10 cellular contexts compared by ENCODE assay signal in the genomic region with DNA sequence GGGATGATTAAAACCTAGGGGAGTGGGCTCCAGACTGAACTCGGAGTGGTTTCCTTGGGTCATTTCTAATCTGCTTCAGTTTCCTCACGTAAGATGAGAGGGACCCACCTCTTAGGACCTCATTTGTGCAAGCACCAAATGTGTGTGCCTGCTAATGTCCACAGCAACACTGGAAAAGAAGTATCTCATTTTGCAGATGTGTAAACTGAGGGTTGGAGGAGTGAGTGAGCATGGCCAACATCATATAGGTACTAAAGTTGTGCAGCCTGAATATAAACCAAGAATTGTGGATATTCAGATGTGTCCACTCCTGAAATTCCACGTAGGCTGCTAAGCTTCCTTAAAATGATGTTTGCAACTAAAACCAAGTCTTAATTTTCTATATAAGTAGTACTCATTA. TPM values are rescaled to one million over a fixed set of nuclear protein-coding genes. Genes with fewer than 3 reads are reported as not detected.
DNase-seq lines count a peak whose midpoint lies in the region; TF ChIP-seq lines count a peak whose summit lies in the region.
"Had no signal": no experiment of that assay in that cellular context is flagged by ENCODE, and none has a peak within 500 bp of the region (broad histone marks: within the 10 kb centered on the region; RNA-seq: fewer than 3 reads in every experiment).

No MANE protein-coding gene starts in this region.

- TF ChIP-seq POLR2A in lower leg skin (IDR thresholded peaks at IDR 0.05) = no peak

- TF ChIP-seq CTCF in AG04450 (IDR thresholded peaks at IDR 0.05; ENCODE audit: low read depth, low read length) (no peak), colonic mucosa (IDR thresholded peaks at IDR 0.05) (no peak), osteoblast (IDR thresholded peaks at IDR 0.05; ENCODE audit: extremely low read depth, low read depth, low read length) (no peak), lower leg skin (IDR thresholded peaks at IDR 0.05) (no peak)

- intact Hi-C loops in colonic mucosa (cut with DNase I) = no loop called here
- intact Hi-C loops in lower leg skin (cut with DNase I; ENCODE audit: low total_unique reads) = no loop called here

- H3K4me3 ChIP-seq in AG04450 (ENCODE audit: low read depth, low read length) (no peak overlapping the region), colonic mucosa (no peak overlapping the region), osteoblast (ENCODE audit: insufficient read depth, low read length) (no peak overlapping the region), lower leg skin (ENCODE audit: low read depth, poor library complexity, severe bottlenecking) (no peak overlapping the region)

- H3K36me3 ChIP-seq in colonic mucosa (no peaks in the 10 kb centered on the region), osteoblast (ENCODE audit: insufficient read depth, low read length) (peaks cover 19% of the 10 kb centered on the region)

- H3K9me3 Mint-ChIP-seq in IgD-negative memory B cell = no peaks in the 10 kb centered on the region
- H3K9me3 Mint-ChIP-seq: type B pancreatic cell had no signal

- no peak overlapping the region for H2AFZ ChIP-seq in osteoblast (ENCODE audit: low read length)

- H3K27ac ChIP-seq in AG04450 (ENCODE audit: low read depth, low read length) (peak overlapping the region; percentile 88), colonic mucosa (peak overlapping the region; percentile 89), osteoblast (ENCODE audit: low read depth, low read length) (peak overlapping the region; percentile 81)

- H3K27me3 ChIP-seq in AG04450 (ENCODE audit: control insufficient read depth, insufficient read depth, low read length) = no peaks in the 10 kb centered on the region
- no peaks in the 10 kb centered on the region for H3K27me3 ChIP-seq in colonic mucosa
- H3K27me3 ChIP-seq in osteoblast (ENCODE audit: insufficient read depth, low read length) = no peaks in the 10 kb centered on the region

- H3K9me3 ChIP-seq in AG04450 (ENCODE audit: control insufficient read depth, insufficient read depth, low read length) = no peaks in the 10 kb centered on the region
- H3K9me3 ChIP-seq in colonic mucosa = no peaks in the 10 kb centered on the region
- no peaks in the 10 kb centered on the region for H3K9me3 ChIP-seq in osteoblast (ENCODE audit: low read depth, low read length)

- peaks cover 21 to 37% (median 35%) of the 10 kb centered on the region in 3 donors for H3K4me1 Mint-ChIP-seq in IgD-negative memory B cell

- 83 to 97% methylated on average over 3 of the region's 3 CpGs for WGBS in lower leg skin, 2 donors

- CTCF ChIA-PET in AG04450 (lab: Charles Lee) = interaction anchor here (1.0 to 3.1 kb wide), 4 partner anchors 15 to 204 kb away, joined by 3 to 32 read pairs (median 3); no protein-coding TSS in a partner anchor

- POLR2A ChIA-PET in AG04450 (lab: Yijun Ruan, JAX) = no interaction called here

- H3K36me3 Mint-ChIP-seq in IgD-negative memory B cell = peaks cover 1% of the 10 kb centered on the region
- H3K36me3 Mint-ChIP-seq: type B pancreatic cell had no signal

- H3K4me3 Mint-ChIP-seq in IgD-negative memory B cell = peak overlapping the region; percentile 44 to 92 (median 82)

- peak overlapping the region in 2 of 3 donors; percentile 57 to 95 for H3K27ac Mint-ChIP-seq in IgD-negative memory B cell
- H3K27ac Mint-ChIP-seq: type B pancreatic cell had no signal

- peak overlapping the region in 1 of 2 donors; percentile 23 for H3K9ac ChIP-seq in colonic mucosa (ENCODE audit: low read depth in 2 of 2, low read length in 2 of 2)

- H3K4me2 ChIP-seq in osteoblast (ENCODE audit: insufficient read depth, low read length) = peak overlapping the region; percentile 66

- peaks cover 87% of the 10 kb centered on the region for H3K79me2 ChIP-seq in osteoblast (ENCODE audit: insufficient read depth, low read length)

- DNase-seq in AG04450 (ENCODE audit: low read depth, low spot score) (no peak), colonic mucosa (no peak), osteoblast (ENCODE audit: insufficient read length, low spot score, missing footprints) (no peak), lower leg skin (ENCODE audit: low spot score in 2 of 2) (no peak), NCI-H1417 treated with DMSO at 0.1 percent for 48 hours (lab: John Stamatoyannopoulos, UW) (no peak), DMS53 treated with DMSO at 0.1 percent for 48 hours (lab: John Stamatoyannopoulos, UW; ENCODE audit: unreplicated experiment) (no peak), NCI-H1417 (lab: John Stamatoyannopoulos, UW) (no peak)
- DNase-seq: NCI-H2171 treated with DMSO at 0.1 percent for 48 hours had no signal

- H4K20me1 ChIP-seq in osteoblast (ENCODE audit: insufficient read depth, low read length) = peaks cover 23% of the 10 kb centered on the region

- H3K4me1 ChIP-seq in colonic mucosa (peaks cover 19% of the 10 kb centered on the region), osteoblast (ENCODE audit: insufficient read depth, low read length) (peaks cover 36% of the 10 kb centered on the region)

- H3K27me3 Mint-ChIP-seq in IgD-negative memory B cell = no peaks in the 10 kb centered on the region
- H3K27me3 Mint-ChIP-seq: type B pancreatic cell had no signal

RNA-seq across cellular contexts. Expression of gene GADD45A, which starts 51.7 kb away (rescaled TPM):
- 33.7 and 41.8 TPM in 2 replicates for polyA plus RNA-seq in AG04450 (2011; rRNA removed)
- 12.3 and 14.6 TPM in 2 replicates for polyA minus RNA-seq in AG04450 (2011; rRNA and poly(A)+ RNA removed)
- 21.0 TPM for polyA plus RNA-seq in IgD-negative memory B cell
- 10 to 100 TPM; 29.0 to 29.4 TPM for total RNA-seq in colonic mucosa
- 48.0 and 48.9 TPM in 2 replicates for total RNA-seq in osteoblast
- total RNA-seq in lower leg skin = 10 to 100 TPM; 25.2 to 44.4 (median 29.0) TPM
